Comparison of ENCODE assay signal across 8 cellular contexts in genomic region chr12:132444957-132445883, GRCh38. TPM values are rescaled to one million over a fixed set of nuclear protein-coding genes. Genes with fewer than 3 reads are reported as not detected.
A peak's percentile ranks its signal among the peaks of the same experiment; 100 is the strongest.
DNase-seq lines count a peak whose midpoint lies in the region; ATAC-seq and TF ChIP-seq lines count a peak whose summit lies in the region.

No MANE protein-coding gene starts in this region.

- POLR2A ChIA-PET in HCT116 (lab: Charles Lee), result no interaction called here
- POLR2A ChIA-PET in RWPE1 (lab: Yijun Ruan, JAX; ENCODE audit: low non-redundant PET), result no interaction called here
- POLR2A ChIA-PET in SK-N-SH (lab: Yijun Ruan, JAX), result no interaction called here

- intact Hi-C loops in HCT116 (cut with micrococcal nuclease), result no loop called here

- DNase-seq in DMS79 (lab: John Stamatoyannopoulos, UW), result peak; percentile 85
- no peak for DNase-seq in HCT116 (ENCODE audit: low read depth, low spot score)
- no peak for DNase-seq in RWPE1 (ENCODE audit: low spot score)
- DNase-seq in activated naive CD4-positive, alpha-beta T cell treated with anti-CD3 and anti-CD28 coated beads, Interleukin-2, amount 50 U/mL, for 16 hours, result peak; percentile 84
- DNase-seq in kidney epithelial cell (ENCODE audit: low read depth), result no peak
- DNase-seq in stimulated activated CD8-positive, alpha-beta memory T cell treated with anti-CD3 and anti-CD28 coated beads, Interleukin-15, amount 100 ng/mL, for 1 hour (ENCODE audit: low read depth), result peak; percentile 39
- DNase-seq in SK-N-SH, result no peak
- DNase-seq in GF-D8 (lab: John Stamatoyannopoulos, UW), result no peak

- TF ChIP-seq RAD21 in HCT116 (IDR thresholded peaks at IDR 0.05; ENCODE audit: low read depth) (no peak), SK-N-SH (IDR thresholded peaks at IDR 0.05; ENCODE audit: low read length) (no peak)

- no peaks in the 10 kb centered on the region for H3K9me2 ChIP-seq in HCT116 (ENCODE audit: insufficient read depth)
- no peaks in the 10 kb centered on the region for H3K9me2 ChIP-seq in SK-N-SH

- H3K79me2 ChIP-seq in HCT116 (ENCODE audit: insufficient read depth, low read length), result no peaks in the 10 kb centered on the region
- H3K79me2 ChIP-seq in SK-N-SH (ENCODE audit: insufficient read depth), result no peaks in the 10 kb centered on the region

- ATAC-seq in HCT116, result peak; percentile 67

- H2AFZ ChIP-seq in HCT116 (ENCODE audit: low read depth, low read length, poor library complexity, severe bottlenecking), result no peak overlapping the region
- H2AFZ ChIP-seq in SK-N-SH (ENCODE audit: low read depth), result no peak overlapping the region

- CTCF ChIA-PET in HCT116 (lab: Charles Lee) (no interaction called here), RWPE1 (lab: Yijun Ruan, JAX) (no interaction called here), SK-N-SH (lab: Yijun Ruan, JAX) (interaction anchor here (2.6 kb wide), 1 partner anchor 30 kb away, joined by 14 read pairs; no protein-coding TSS in a partner anchor)

- BruUV-seq in HCT116 (replicated peaks; lab: Mats Ljungman, UMichigan), result TSS peak; percentile 91

- RAD21 ChIA-PET in HCT116 (lab: Charles Lee; ENCODE audit: low non-redundant PET in 1 of 2, low total read pairs in 2 of 2, uncharacterized antibody in 2 of 2, unreplicated experiment in 2 of 2), result no interaction called here

- H3K9me3 ChIP-seq in HCT116 (ENCODE audit: control insufficient read depth in 1 of 2, insufficient read depth in 1 of 2, low read depth in 1 of 2, low read length in 2 of 2), result no peaks in the 10 kb centered on the region; a peak in 1 of 4 replicates
- no peaks in the 10 kb centered on the region for H3K9me3 ChIP-seq in SK-N-SH

- H3K36me3 ChIP-seq in HCT116 (ENCODE audit: control insufficient read depth in 1 of 2, insufficient read depth in 2 of 2, low read length in 2 of 2), result no peaks in the 10 kb centered on the region
- no peaks in the 10 kb centered on the region for H3K36me3 ChIP-seq in kidney epithelial cell (ENCODE audit: control insufficient read depth, insufficient read depth, low read length)
- H3K36me3 ChIP-seq in SK-N-SH (replicated peaks in 1 of 2; ENCODE audit: control insufficient read depth in 1 of 2, insufficient read depth in 2 of 2, low read length in 1 of 2), result no peaks in the 10 kb centered on the region

- H3K27ac ChIP-seq in HCT116 (ENCODE audit: low read depth, low read length) (peak overlapping the region; percentile 50), RWPE1 (peak overlapping the region; percentile 90), SK-N-SH (ENCODE audit: low read depth in 2 of 2, low read length in 1 of 2) (no peak overlapping the region)

- TF ChIP-seq POLR2A in HCT116 (IDR thresholded peaks at IDR 0.05; ENCODE audit: borderline replicate concordance, extremely low read depth, insufficient read depth, insufficient read length), result no peak

- peaks cover 0 to 13% of the 10 kb centered on the region in 2 experiments; a peak in 2 of 4 replicates for H3K4me1 ChIP-seq in HCT116 (ENCODE audit: control insufficient read depth in 1 of 2, insufficient read depth in 2 of 2, low read length in 2 of 2)
- no peaks in the 10 kb centered on the region for H3K4me1 ChIP-seq in SK-N-SH (ENCODE audit: control insufficient read depth in 1 of 2, insufficient read depth in 2 of 2, low read depth in 1 of 2, low read length in 1 of 2)

- TF ChIP-seq CTCF in HCT116 (IDR thresholded peaks at IDR 0.05 in 2 of 3, conservative IDR thresholded peaks at IDR 0.05 in 1 of 3; ENCODE audit: borderline replicate concordance in 1 of 3, insufficient read depth in 1 of 3, low read depth in 2 of 3, low read length in 2 of 3) (no peak), RWPE1 (conservative IDR thresholded peaks at IDR 0.05; ENCODE audit: low read depth) (no peak), kidney epithelial cell (IDR thresholded peaks at IDR 0.05; ENCODE audit: insufficient read depth, low read length, poor library complexity, severe bottlenecking) (no peak), SK-N-SH (IDR thresholded peaks at IDR 0.05) (no peak)

- H3K4me3 ChIP-seq in HCT116 (replicated peaks in 1 of 2; ENCODE audit: low read depth in 1 of 2, low read length in 2 of 2) (peak overlapping the region; percentile 93), kidney epithelial cell (ENCODE audit: low read depth, low read length) (peak overlapping the region; percentile 33), SK-N-SH (ENCODE audit: low read depth in 2 of 2, low read length in 1 of 2) (no peak overlapping the region)

- H3K4me2 ChIP-seq in HCT116 (ENCODE audit: low read length) (peak overlapping the region; percentile 90), SK-N-SH (no peak overlapping the region)

- H4K20me1 ChIP-seq in HCT116 (ENCODE audit: insufficient read depth) (no peaks in the 10 kb centered on the region), SK-N-SH (ENCODE audit: insufficient read depth) (no peaks in the 10 kb centered on the region)

- H3F3A ChIP-seq in SK-N-SH (replicated peaks; ENCODE audit: insufficient read depth), result no peaks in the 10 kb centered on the region

- peak overlapping the region; percentile 82 for H3K9ac ChIP-seq in HCT116 (ENCODE audit: low read length)
- no peak overlapping the region for H3K9ac ChIP-seq in SK-N-SH

- 58% methylated on average over 28 of the region's 37 CpGs for WGBS in SK-N-SH (ENCODE audit: low lambda C conversion rate)

- H3K27me3 ChIP-seq in HCT116 (ENCODE audit: insufficient read depth, low read length) (no peaks in the 10 kb centered on the region), kidney epithelial cell (ENCODE audit: control insufficient read depth, insufficient read depth, low read length) (peaks cover 6% of the 10 kb centered on the region), SK-N-SH (ENCODE audit: insufficient read depth) (peaks cover 17% of the 10 kb centered on the region; the same call in 1 of the 2 replicates)

- TF ChIP-seq EP300 in SK-N-SH (IDR thresholded peaks at IDR 0.05; ENCODE audit: borderline replicate concordance in 1 of 2, low read depth in 1 of 2, low read length in 1 of 2), result no peak

TF ChIP-seq in HCT116, 20 proteins besides CTCF, POLR2A, EP300 and RAD21:
- no peak for TF ChIP-seq SIN3A (IDR thresholded peaks at IDR 0.05; ENCODE audit: low read depth)
- no peak for TF ChIP-seq REST (IDR thresholded peaks at IDR 0.05; ENCODE audit: low read depth)

TF ChIP-seq in SK-N-SH, 30 proteins besides CTCF, POLR2A, EP300 and RAD21 (continues in another document):
- TF ChIP-seq CHD2 (IDR thresholded peaks at IDR 0.05; ENCODE audit: low read length, partially characterized antibody) (no peak), FOXJ3 (CRISPR knock-in tag; IDR thresholded peaks at IDR 0.05) (no peak), ELF1 (IDR thresholded peaks at IDR 0.05) (no peak), SIN3A (IDR thresholded peaks at IDR 0.05; ENCODE audit: borderline replicate concordance, low read depth, low read length) (no peak), TAF1 (IDR thresholded peaks at IDR 0.05; ENCODE audit: borderline replicate concordance, low read depth, low read length) (no peak), MXI1 (IDR thresholded peaks at IDR 0.05; ENCODE audit: low read depth, low read length) (no peak), NFIC (IDR thresholded peaks at IDR 0.05; ENCODE audit: borderline replicate concordance) (no peak), FOSL2 (IDR thresholded peaks at IDR 0.05; ENCODE audit: borderline replicate concordance, low read depth) (no peak)
- TF ChIP-seq, protein P1, sequence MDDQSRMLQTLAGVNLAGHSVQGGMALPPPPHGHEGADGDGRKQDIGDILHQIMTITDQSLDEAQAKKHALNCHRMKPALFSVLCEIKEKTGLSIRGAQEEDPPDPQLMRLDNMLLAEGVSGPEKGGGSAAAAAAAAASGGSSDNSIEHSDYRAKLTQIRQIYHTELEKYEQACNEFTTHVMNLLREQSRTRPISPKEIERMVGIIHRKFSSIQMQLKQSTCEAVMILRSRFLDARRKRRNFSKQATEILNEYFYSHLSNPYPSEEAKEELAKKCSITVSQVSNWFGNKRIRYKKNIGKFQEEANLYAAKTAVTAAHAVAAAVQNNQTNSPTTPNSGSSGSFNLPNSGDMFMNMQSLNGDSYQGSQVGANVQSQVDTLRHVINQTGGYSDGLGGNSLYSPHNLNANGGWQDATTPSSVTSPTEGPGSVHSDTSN (IDR thresholded peaks at IDR 0.05), result no peak
- TF ChIP-seq, protein P2, sequence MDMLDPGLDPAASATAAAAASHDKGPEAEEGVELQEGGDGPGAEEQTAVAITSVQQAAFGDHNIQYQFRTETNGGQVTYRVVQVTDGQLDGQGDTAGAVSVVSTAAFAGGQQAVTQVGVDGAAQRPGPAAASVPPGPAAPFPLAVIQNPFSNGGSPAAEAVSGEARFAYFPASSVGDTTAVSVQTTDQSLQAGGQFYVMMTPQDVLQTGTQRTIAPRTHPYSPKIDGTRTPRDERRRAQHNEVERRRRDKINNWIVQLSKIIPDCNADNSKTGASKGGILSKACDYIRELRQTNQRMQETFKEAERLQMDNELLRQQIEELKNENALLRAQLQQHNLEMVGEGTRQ (IDR thresholded peaks at IDR 0.05; ENCODE audit: borderline replicate concordance, low read depth, low read length), result no peak
- TF ChIP-seq, protein P3, sequence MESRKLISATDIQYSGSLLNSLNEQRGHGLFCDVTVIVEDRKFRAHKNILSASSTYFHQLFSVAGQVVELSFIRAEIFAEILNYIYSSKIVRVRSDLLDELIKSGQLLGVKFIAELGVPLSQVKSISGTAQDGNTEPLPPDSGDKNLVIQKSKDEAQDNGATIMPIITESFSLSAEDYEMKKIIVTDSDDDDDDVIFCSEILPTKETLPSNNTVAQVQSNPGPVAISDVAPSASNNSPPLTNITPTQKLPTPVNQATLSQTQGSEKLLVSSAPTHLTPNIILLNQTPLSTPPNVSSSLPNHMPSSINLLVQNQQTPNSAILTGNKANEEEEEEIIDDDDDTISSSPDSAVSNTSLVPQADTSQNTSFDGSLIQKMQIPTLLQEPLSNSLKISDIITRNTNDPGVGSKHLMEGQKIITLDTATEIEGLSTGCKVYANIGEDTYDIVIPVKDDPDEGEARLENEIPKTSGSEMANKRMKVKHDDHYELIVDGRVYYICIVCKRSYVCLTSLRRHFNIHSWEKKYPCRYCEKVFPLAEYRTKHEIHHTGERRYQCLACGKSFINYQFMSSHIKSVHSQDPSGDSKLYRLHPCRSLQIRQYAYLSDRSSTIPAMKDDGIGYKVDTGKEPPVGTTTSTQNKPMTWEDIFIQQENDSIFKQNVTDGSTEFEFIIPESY (IDR thresholded peaks at IDR 0.05; ENCODE audit: borderline replicate concordance, low read depth), result no peak

RNA-seq across cellular contexts. Expression of gene FBRSL1, which starts 44.7 kb away (rescaled TPM):
- total RNA-seq in HCT116 (2021; ENCODE audit: unreplicated experiment), result 124 TPM
- polyA plus RNA-seq in HCT116 (2012), result 52.2 and 69.8 TPM in 2 replicates
- total RNA-seq in kidney epithelial cell, result 22.9 and 40.0 TPM in 2 replicates
- 3.3 and 5.5 TPM in 2 replicates for polyA plus RNA-seq in SK-N-SH (2012; rRNA removed)
- 3.2 and 4.9 TPM in 2 replicates for polyA plus RNA-seq in SK-N-SH (2012; cell fraction: cytosol; rRNA removed)
- polyA plus RNA-seq in SK-N-SH (2012; cell fraction: nucleus; rRNA removed), result 29.5 and 88.3 TPM in 2 replicates

Comparison
In these comparisons a context has a peak if more than half of its experiments do, and no peak if none do; other contexts are left out.
1. DNase-seq: peak in DMS79 (single experiment), activated naive CD4-positive, alpha-beta T cell treated with anti-CD3 and anti-CD28 coated beads, Interleukin-2, amount 50 U/mL, for 16 hours (single experiment) and stimulated activated CD8-positive, alpha-beta memory T cell treated with anti-CD3 and anti-CD28 coated beads, Interleukin-15, amount 100 ng/mL, for 1 hour (single experiment); none in HCT116 (single experiment), RWPE1 (single experiment), kidney epithelial cell (single experiment), SK-N-SH (single experiment) and GF-D8 (single experiment).
2. H3K27ac ChIP-seq: peak in HCT116 (single experiment) and RWPE1 (single experiment); none in SK-N-SH (0 of 2).
3. H3K4me3 ChIP-seq: peak in HCT116 (2 of 2) and kidney epithelial cell (single experiment); none in SK-N-SH (0 of 2).